ENCODE assay signal across 1 cellular context in genomic region chr2:234764378-234764777, GRCh38.
TF ChIP-seq lines count a peak whose summit lies in the region.

No MANE protein-coding gene starts in this region.

TF ChIP-seq in GM23338, 12 proteins besides CTCF, POLR2A, EP300 and RAD21 (continued from another document):
- TF ChIP-seq ETS1 (IDR thresholded peaks at IDR 0.05) = no peak
- TF ChIP-seq REST (IDR thresholded peaks at IDR 0.05; ENCODE audit: unreplicated experiment) = no peak
- no peak for TF ChIP-seq STAT1 (IDR thresholded peaks at IDR 0.05; ENCODE audit: unreplicated experiment)
- TF ChIP-seq JUNB (IDR thresholded peaks at IDR 0.05; ENCODE audit: unreplicated experiment) = no peak
- no peak for TF ChIP-seq EZH2 (IDR thresholded peaks at IDR 0.05; ENCODE audit: low read depth, unreplicated experiment)
